Comparison of ENCODE assay signal across 15 cellular contexts in genomic region chr6:135141728-135142127, GRCh38. TPM values are rescaled to one million over a fixed set of nuclear protein-coding genes. Genes with fewer than 3 reads are reported as not detected.
A peak's percentile ranks its signal among the peaks of the same experiment; 100 is the strongest.
DNase-seq lines count a peak whose midpoint lies in the region; ATAC-seq, FAIRE-seq and TF ChIP-seq lines count a peak whose summit lies in the region.
"Had no signal": no experiment of that assay in that cellular context is flagged by ENCODE, and none has a peak within 500 bp of the region (broad histone marks: within the 10 kb centered on the region; RNA-seq: fewer than 3 reads in every experiment).

No MANE protein-coding gene starts in this region.

- H3K4me3 ChIP-seq in bronchial epithelial cell (ENCODE audit: low read depth, low read length) = no peak overlapping the region
- H3K4me3 ChIP-seq in right lobe of liver = no peak overlapping the region
- H3K4me3 ChIP-seq: adrenal gland, pancreas, skin epidermis had no signal

- H3K27me3 ChIP-seq in bronchial epithelial cell (ENCODE audit: control insufficient read depth, insufficient read depth, low read length) (peaks cover 6% of the 10 kb centered on the region), right lobe of liver (no peaks in the 10 kb centered on the region)
- H3K27me3 ChIP-seq: adrenal gland, pancreas had no signal

- no peak for TF ChIP-seq POLR2A in right lobe of liver (IDR thresholded peaks at IDR 0.05)

- FAIRE-seq in bronchial epithelial cell (lab: Jason Lieb, UNC) = peak; percentile 28
- FAIRE-seq: kidney, pancreas had no signal

- H3K9me3 ChIP-seq in right lobe of liver = no peaks in the 10 kb centered on the region
- H3K9me3 ChIP-seq: adrenal gland, pancreas had no signal

- no peak for TF ChIP-seq CTCF in bronchial epithelial cell (IDR thresholded peaks at IDR 0.05; ENCODE audit: insufficient read depth, low read length, severe bottlenecking)
- no peak for TF ChIP-seq CTCF in right lobe of liver (IDR thresholded peaks at IDR 0.05)

- no peaks in the 10 kb centered on the region for H3K36me3 ChIP-seq in bronchial epithelial cell (ENCODE audit: control insufficient read depth, insufficient read depth, low read length)
- no peaks in the 10 kb centered on the region for H3K36me3 ChIP-seq in right lobe of liver
- H3K36me3 ChIP-seq: adrenal gland, pancreas had no signal

- no peaks in the 10 kb centered on the region for H3K4me1 ChIP-seq in right lobe of liver
- H3K4me1 ChIP-seq: adrenal gland had no signal

- ATAC-seq in GM18511 (IDR thresholded peaks at IDR 0.05; ENCODE audit: unreplicated experiment) = peak; percentile 62
- peak; percentile 47 for ATAC-seq in GM21390 (IDR thresholded peaks at IDR 0.05; ENCODE audit: unreplicated experiment)
- peak; percentile 44 for ATAC-seq in HG03342 (IDR thresholded peaks at IDR 0.05; ENCODE audit: unreplicated experiment)
- no peak for ATAC-seq in right lobe of liver
- ATAC-seq: pancreas, PC-3 had no signal

- DNase-seq in bronchial epithelial cell (ENCODE audit: low read depth) (no peak), foreskin melanocyte (no peak), islet precursor cell (no peak), right lobe of liver (no peak)
- DNase-seq in activated naive CD4-positive, alpha-beta T cell treated with Interleukin-2 at 50 U/mL for 16 hours = no peak
- DNase-seq: activated T-cell treated with anti-CD3 and anti-CD28 coated beads for 4 hours, adrenal gland, kidney, midbrain, pancreas, PC-3 had no signal

- intact Hi-C loops in right lobe of liver (cut with DNase I) = no loop called here

- no peak overlapping the region for H3K27ac ChIP-seq in right lobe of liver
- H3K27ac ChIP-seq: adrenal gland, pancreas had no signal

RNA-seq across cellular contexts. Expression of gene MYB, which starts 39.4 kb away (rescaled TPM):
- under 0.01 and 0.26 TPM in 2 replicates for total RNA-seq in bronchial epithelial cell
- total RNA-seq in right lobe of liver = under 1 TPM in 5 of 6 experiments, not detected in 1; 0.11 to 0.51 (median 0.33) TPM

Comparison
In these comparisons a context has a peak if more than half of its experiments do, and no peak if none do; other contexts are left out.
1. ATAC-seq: peak in GM18511 (single experiment), GM21390 (single experiment) and HG03342 (single experiment); none in right lobe of liver (0 of 4).